Comparison of ENCODE assay signal across 9 cellular contexts in the genomic region with DNA sequence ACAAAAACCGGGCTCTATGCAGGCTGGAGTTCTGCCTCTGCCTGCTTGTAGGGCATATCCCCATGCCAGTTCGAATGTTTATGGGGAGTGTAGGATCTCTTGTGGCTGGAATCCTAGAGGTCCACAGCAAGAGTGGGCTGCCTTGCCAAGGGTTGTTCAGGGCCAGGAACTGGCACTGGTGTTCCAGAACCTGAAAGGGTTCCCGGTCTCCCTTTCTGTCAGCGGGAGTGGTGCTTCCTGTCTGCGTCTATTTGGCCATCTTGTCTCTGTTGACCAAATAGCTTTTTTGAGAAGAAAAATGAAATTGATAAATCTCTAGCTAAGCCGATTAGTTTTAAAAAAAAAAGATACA. TPM values are rescaled to one million over a fixed set of nuclear protein-coding genes. Genes with fewer than 3 reads are reported as not detected.
DNase-seq lines count a peak whose midpoint lies in the region; ATAC-seq and TF ChIP-seq lines count a peak whose summit lies in the region.
"Had no signal": no experiment of that assay in that cellular context is flagged by ENCODE, and none has a peak within 500 bp of the region (broad histone marks: within the 10 kb centered on the region; RNA-seq: fewer than 3 reads in every experiment).

No MANE protein-coding gene starts in this region.

- H3K9me3 ChIP-seq in A673 (ENCODE audit: low read depth, low read length, poor library complexity, severe bottlenecking): no peaks in the 10 kb centered on the region
- H3K9me3 ChIP-seq in HUES6 (ENCODE audit: control insufficient read depth, insufficient read depth, low read depth, low read length): no peaks in the 10 kb centered on the region
- no peaks in the 10 kb centered on the region for H3K9me3 ChIP-seq in duodenal mucosa (ENCODE audit: control insufficient read depth in 1 of 2, low read length in 2 of 2)
- H3K9me3 ChIP-seq: SJSA1 had no signal

- peaks cover 0 to 20% (median 10%) of the 10 kb centered on the region in 3 donors for H3K27me3 Mint-ChIP-seq in naive B cell

- TF ChIP-seq CTCF in A673 (conservative IDR thresholded peaks at IDR 0.05; ENCODE audit: low read depth, low read length): no peak

- ATAC-seq in naive B cell (ENCODE audit: low read depth in 2 of 2): peak in 1 of 2 donors; percentile 6

- POLR2A ChIA-PET in A673 (lab: Charles Lee; ENCODE audit: low non-redundant PET): no interaction called here

- H3K27me3 ChIP-seq in A673 (replicated peaks; ENCODE audit: insufficient read depth, low read depth, low read length, poor library complexity) (no peaks in the 10 kb centered on the region), HUES6 (ENCODE audit: control insufficient read depth, insufficient read depth, low read length) (no peaks in the 10 kb centered on the region), duodenal mucosa (ENCODE audit: control insufficient read depth in 1 of 2, insufficient read depth in 2 of 2, low read length in 2 of 2) (no peaks in the 10 kb centered on the region)
- H3K27me3 ChIP-seq: SJSA1 had no signal

- H3K4me3 Mint-ChIP-seq in naive B cell: peak overlapping the region; percentile 76 to 95 (median 91)

- BruUV-seq in A673 (replicated peaks; lab: Mats Ljungman, UMichigan): no TSS peak

- intact Hi-C loops in A673 (cut with micrococcal nuclease; ENCODE audit: unreplicated experiment): loop anchor here (5.0 kb wide), 1 partner anchor 408 kb away; no protein-coding TSS in a partner anchor

- DNase-seq in A673 (ENCODE audit: low spot score) (no peak), naive B cell (no peak), NCI-H345 (lab: John Stamatoyannopoulos, UW) (no peak), NCI-H2196 (lab: John Stamatoyannopoulos, UW; ENCODE audit: unreplicated experiment) (no peak), NCI-H1105 treated with DMSO at 0.1 percent for 48 hours (lab: John Stamatoyannopoulos, UW) (no peak), NCI-H524 (lab: John Stamatoyannopoulos, UW) (no peak)

- no peak overlapping the region for H3K27ac Mint-ChIP-seq in naive B cell

- H3K36me3 Mint-ChIP-seq in naive B cell: no peaks in the 10 kb centered on the region

- H3K4me1 Mint-ChIP-seq in naive B cell: peaks cover 7 to 21% (median 10%) of the 10 kb centered on the region in 3 donors

- H3K27ac ChIP-seq in A673 (ENCODE audit: low read depth, low read length, poor library complexity, severe bottlenecking) (no peak overlapping the region), HUES6 (ENCODE audit: low read depth, low read length) (no peak overlapping the region; the same call in 1 of the 2 replicates), duodenal mucosa (ENCODE audit: low read depth, low read length) (no peak overlapping the region)
- H3K27ac ChIP-seq: SJSA1 had no signal

- peak overlapping the region; percentile 72 for H3K9ac ChIP-seq in HUES6 (ENCODE audit: low read length)
- peak overlapping the region; percentile 72 to 85 for H3K9ac ChIP-seq in duodenal mucosa (ENCODE audit: low read depth in 1 of 2, low read length in 2 of 2)

- peaks cover 0 to 4% (median 0%) of the 10 kb centered on the region in 7 donors for H3K9me3 Mint-ChIP-seq in naive B cell

- H3K36me3 ChIP-seq in A673 (ENCODE audit: insufficient read depth, low read length, poor library complexity, severe bottlenecking) (no peaks in the 10 kb centered on the region), HUES6 (ENCODE audit: control insufficient read depth, insufficient read depth, low read length) (no peaks in the 10 kb centered on the region), duodenal mucosa (ENCODE audit: control insufficient read depth in 1 of 2, insufficient read depth in 2 of 2, low read length in 2 of 2) (no peaks in the 10 kb centered on the region)
- H3K36me3 ChIP-seq: SJSA1 had no signal

- CTCF ChIA-PET in A673 (lab: Charles Lee): interaction anchor here (1.2 kb wide), 1 partner anchor 11 kb away, joined by 4 read pairs; no protein-coding TSS in a partner anchor

- H3K4me3 ChIP-seq in A673 (ENCODE audit: low read depth, low read length, poor library complexity, severe bottlenecking): peak overlapping the region; percentile 48
- peak overlapping the region; percentile 61 for H3K4me3 ChIP-seq in HUES6 (ENCODE audit: low read depth, low read length)
- H3K4me3 ChIP-seq in duodenal mucosa (ENCODE audit: low read depth in 1 of 2, low read length in 2 of 2): peak overlapping the region; percentile 78 to 89
- H3K4me3 ChIP-seq: SJSA1 had no signal

- H3K4me1 ChIP-seq in A673 (ENCODE audit: insufficient read depth, low read length, poor library complexity, severe bottlenecking) (no peaks in the 10 kb centered on the region), HUES6 (ENCODE audit: control insufficient read depth, insufficient read depth, low read length) (peaks cover 6% of the 10 kb centered on the region), duodenal mucosa (ENCODE audit: control insufficient read depth in 1 of 2, insufficient read depth in 2 of 2, low read length in 2 of 2) (peaks cover 0 to 6% of the 10 kb centered on the region in 2 donors)
- H3K4me1 ChIP-seq: SJSA1 had no signal

RNA-seq across cellular contexts. Expression of a gene that starts 17.8 kb away (rescaled TPM):
- total RNA-seq in A673 (2021): not detected in 2 replicates
- polyA plus RNA-seq in naive B cell (ENCODE audit: low read depth in 6 of 6): not detected

RNA-seq across cellular contexts. Expression of a gene that starts 24.1 kb away (rescaled TPM):
- total RNA-seq in A673 (2021): 0.28 and 0.39 TPM in 2 replicates
- polyA plus RNA-seq in naive B cell (ENCODE audit: low read depth in 6 of 6): under 1 TPM in 4 of 6 donors, not detected in 2; 0.12 to 0.78 (median 0.58) TPM
- total RNA-seq: SJSA1 had no signal

RNA-seq across cellular contexts. Expression of a gene that starts 24.7 kb away (rescaled TPM):
- total RNA-seq in A673 (2021): 0.24 TPM in 1 of 2 replicates, not detected in the other
- polyA plus RNA-seq in naive B cell (ENCODE audit: low read depth in 6 of 6): not detected

RNA-seq across cellular contexts. Expression of a gene that starts 55.3 kb away (rescaled TPM):
- not detected in 2 replicates for total RNA-seq in A673 (2021)
- not detected for polyA plus RNA-seq in naive B cell (ENCODE audit: low read depth in 6 of 6)
- total RNA-seq: SJSA1 had no signal

RNA-seq across cellular contexts. Expression of a gene that starts 58.6 kb away (rescaled TPM):
- 63.3 and 70.6 TPM in 2 replicates for total RNA-seq in A673 (2021)
- polyA plus RNA-seq in naive B cell (ENCODE audit: low read depth in 6 of 6): 1 to 10 TPM in 5 of 6 donors, not detected in 1; 1.3 to 2.8 (median 2.1) TPM
